In the genomic region with DNA sequence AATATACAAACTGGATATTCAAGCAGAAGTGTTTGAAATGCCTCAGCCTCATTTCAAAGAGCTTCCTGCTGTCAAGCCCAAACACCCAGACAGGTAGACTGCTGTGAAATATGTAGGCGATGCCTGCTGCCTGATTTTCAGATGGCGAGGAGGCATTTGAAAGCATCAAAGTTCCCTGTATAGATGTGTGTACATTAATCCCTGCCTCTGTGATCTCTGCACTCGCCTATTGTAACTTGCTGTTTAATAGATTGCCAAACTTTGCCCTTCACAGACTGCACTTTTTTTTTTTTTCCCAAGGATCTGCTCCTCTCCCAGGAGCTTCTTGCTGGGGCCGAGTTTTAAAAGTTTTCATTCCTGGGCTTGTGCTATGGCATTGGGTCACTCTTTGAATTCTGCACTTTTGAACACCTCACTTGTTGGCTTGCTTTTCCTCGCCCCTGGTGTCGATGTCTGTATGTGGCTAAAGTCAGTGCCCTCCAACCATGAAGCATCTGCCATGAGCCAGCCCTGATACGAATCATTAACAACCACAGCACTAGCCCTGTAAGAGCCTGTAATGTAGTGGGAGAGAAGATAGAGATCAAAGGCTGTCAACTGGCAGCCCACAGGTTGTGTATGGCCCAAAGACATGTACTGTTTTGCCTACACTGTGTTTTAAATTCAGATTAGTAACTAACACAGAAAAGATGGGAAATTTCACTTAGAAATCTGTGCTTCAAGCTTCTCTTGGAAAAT, we compare ENCODE assay signal across 1 cellular context.
A peak's percentile ranks its signal among the peaks of the same experiment; 100 is the strongest.
TF ChIP-seq lines count a peak whose summit lies in the region.

No MANE protein-coding gene starts in this region.

TF ChIP-seq in HepG2, 621 proteins besides CTCF, POLR2A, EP300 and RAD21 (continued from another document):
- TF ChIP-seq, protein P1, sequence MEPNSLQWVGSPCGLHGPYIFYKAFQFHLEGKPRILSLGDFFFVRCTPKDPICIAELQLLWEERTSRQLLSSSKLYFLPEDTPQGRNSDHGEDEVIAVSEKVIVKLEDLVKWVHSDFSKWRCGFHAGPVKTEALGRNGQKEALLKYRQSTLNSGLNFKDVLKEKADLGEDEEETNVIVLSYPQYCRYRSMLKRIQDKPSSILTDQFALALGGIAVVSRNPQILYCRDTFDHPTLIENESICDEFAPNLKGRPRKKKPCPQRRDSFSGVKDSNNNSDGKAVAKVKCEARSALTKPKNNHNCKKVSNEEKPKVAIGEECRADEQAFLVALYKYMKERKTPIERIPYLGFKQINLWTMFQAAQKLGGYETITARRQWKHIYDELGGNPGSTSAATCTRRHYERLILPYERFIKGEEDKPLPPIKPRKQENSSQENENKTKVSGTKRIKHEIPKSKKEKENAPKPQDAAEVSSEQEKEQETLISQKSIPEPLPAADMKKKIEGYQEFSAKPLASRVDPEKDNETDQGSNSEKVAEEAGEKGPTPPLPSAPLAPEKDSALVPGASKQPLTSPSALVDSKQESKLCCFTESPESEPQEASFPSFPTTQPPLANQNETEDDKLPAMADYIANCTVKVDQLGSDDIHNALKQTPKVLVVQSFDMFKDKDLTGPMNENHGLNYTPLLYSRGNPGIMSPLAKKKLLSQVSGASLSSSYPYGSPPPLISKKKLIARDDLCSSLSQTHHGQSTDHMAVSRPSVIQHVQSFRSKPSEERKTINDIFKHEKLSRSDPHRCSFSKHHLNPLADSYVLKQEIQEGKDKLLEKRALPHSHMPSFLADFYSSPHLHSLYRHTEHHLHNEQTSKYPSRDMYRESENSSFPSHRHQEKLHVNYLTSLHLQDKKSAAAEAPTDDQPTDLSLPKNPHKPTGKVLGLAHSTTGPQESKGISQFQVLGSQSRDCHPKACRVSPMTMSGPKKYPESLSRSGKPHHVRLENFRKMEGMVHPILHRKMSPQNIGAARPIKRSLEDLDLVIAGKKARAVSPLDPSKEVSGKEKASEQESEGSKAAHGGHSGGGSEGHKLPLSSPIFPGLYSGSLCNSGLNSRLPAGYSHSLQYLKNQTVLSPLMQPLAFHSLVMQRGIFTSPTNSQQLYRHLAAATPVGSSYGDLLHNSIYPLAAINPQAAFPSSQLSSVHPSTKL (CRISPR knock-in tag; IDR thresholded peaks at IDR 0.05) = 0 out of 2 replicates have a peak, but pooled peaks have one; percentile 14
- TF ChIP-seq, protein P2, sequence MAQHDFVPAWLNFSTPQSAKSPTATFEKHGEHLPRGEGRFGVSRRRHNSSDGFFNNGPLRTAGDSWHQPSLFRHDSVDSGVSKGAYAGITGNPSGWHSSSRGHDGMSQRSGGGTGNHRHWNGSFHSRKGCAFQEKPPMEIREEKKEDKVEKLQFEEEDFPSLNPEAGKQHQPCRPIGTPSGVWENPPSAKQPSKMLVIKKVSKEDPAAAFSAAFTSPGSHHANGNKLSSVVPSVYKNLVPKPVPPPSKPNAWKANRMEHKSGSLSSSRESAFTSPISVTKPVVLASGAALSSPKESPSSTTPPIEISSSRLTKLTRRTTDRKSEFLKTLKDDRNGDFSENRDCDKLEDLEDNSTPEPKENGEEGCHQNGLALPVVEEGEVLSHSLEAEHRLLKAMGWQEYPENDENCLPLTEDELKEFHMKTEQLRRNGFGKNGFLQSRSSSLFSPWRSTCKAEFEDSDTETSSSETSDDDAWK (CRISPR knock-in tag; IDR thresholded peaks at IDR 0.05) = no peak
- TF ChIP-seq, protein P3, sequence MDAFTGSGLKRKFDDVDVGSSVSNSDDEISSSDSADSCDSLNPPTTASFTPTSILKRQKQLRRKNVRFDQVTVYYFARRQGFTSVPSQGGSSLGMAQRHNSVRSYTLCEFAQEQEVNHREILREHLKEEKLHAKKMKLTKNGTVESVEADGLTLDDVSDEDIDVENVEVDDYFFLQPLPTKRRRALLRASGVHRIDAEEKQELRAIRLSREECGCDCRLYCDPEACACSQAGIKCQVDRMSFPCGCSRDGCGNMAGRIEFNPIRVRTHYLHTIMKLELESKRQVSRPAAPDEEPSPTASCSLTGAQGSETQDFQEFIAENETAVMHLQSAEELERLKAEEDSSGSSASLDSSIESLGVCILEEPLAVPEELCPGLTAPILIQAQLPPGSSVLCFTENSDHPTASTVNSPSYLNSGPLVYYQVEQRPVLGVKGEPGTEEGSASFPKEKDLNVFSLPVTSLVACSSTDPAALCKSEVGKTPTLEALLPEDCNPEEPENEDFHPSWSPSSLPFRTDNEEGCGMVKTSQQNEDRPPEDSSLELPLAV (CRISPR knock-in tag; conservative IDR thresholded peaks at IDR 0.05; ENCODE audit: low read depth) = no peak
- TF ChIP-seq, protein P4, sequence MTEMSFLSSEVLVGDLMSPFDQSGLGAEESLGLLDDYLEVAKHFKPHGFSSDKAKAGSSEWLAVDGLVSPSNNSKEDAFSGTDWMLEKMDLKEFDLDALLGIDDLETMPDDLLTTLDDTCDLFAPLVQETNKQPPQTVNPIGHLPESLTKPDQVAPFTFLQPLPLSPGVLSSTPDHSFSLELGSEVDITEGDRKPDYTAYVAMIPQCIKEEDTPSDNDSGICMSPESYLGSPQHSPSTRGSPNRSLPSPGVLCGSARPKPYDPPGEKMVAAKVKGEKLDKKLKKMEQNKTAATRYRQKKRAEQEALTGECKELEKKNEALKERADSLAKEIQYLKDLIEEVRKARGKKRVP (CRISPR knock-in tag; IDR thresholded peaks at IDR 0.05) = no peak
- TF ChIP-seq PITX1 (CRISPR knock-in tag; IDR thresholded peaks at IDR 0.05) = peak; percentile 55; the same call in 1 of the 2 replicates
- TF ChIP-seq BRCA1 (CRISPR knock-in tag; IDR thresholded peaks at IDR 0.05) = no peak
- TF ChIP-seq ZNF292 (CRISPR knock-in tag; IDR thresholded peaks at IDR 0.05; ENCODE audit: borderline replicate concordance, low read depth) = 0 out of 2 replicates have a peak, but pooled peaks have one; percentile 64
- peak; percentile 31; the same call in 1 of the 2 replicates for TF ChIP-seq ZBTB20 (CRISPR knock-in tag; IDR thresholded peaks at IDR 0.05; ENCODE audit: borderline replicate concordance, low read depth)
- no peak for TF ChIP-seq ZNF501 (CRISPR knock-in tag; IDR thresholded peaks at IDR 0.05)
- TF ChIP-seq SOX6 (IDR thresholded peaks at IDR 0.05) = no peak
- TF ChIP-seq SOX6 (CRISPR knock-in tag; IDR thresholded peaks at IDR 0.05) = peak; percentile 39; the same call in 1 of the 2 replicates
- TF ChIP-seq, protein P5, sequence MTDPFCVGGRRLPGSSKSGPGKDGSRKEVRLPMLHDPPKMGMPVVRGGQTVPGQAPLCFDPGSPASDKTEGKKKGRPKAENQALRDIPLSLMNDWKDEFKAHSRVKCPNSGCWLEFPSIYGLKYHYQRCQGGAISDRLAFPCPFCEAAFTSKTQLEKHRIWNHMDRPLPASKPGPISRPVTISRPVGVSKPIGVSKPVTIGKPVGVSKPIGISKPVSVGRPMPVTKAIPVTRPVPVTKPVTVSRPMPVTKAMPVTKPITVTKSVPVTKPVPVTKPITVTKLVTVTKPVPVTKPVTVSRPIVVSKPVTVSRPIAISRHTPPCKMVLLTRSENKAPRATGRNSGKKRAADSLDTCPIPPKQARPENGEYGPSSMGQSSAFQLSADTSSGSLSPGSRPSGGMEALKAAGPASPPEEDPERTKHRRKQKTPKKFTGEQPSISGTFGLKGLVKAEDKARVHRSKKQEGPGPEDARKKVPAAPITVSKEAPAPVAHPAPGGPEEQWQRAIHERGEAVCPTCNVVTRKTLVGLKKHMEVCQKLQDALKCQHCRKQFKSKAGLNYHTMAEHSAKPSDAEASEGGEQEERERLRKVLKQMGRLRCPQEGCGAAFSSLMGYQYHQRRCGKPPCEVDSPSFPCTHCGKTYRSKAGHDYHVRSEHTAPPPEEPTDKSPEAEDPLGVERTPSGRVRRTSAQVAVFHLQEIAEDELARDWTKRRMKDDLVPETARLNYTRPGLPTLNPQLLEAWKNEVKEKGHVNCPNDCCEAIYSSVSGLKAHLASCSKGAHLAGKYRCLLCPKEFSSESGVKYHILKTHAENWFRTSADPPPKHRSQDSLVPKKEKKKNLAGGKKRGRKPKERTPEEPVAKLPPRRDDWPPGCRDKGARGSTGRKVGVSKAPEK (CRISPR knock-in tag; IDR thresholded peaks at IDR 0.05; ENCODE audit: borderline replicate concordance) = no peak
- peak; percentile 51 for TF ChIP-seq TCF7 (IDR thresholded peaks at IDR 0.05; ENCODE audit: low read depth)
- TF ChIP-seq CEBPG (CRISPR knock-in tag; IDR thresholded peaks at IDR 0.05) = peak; percentile 16; the same call in 1 of the 2 replicates
- TF ChIP-seq PAWR (CRISPR knock-in tag; IDR thresholded peaks at IDR 0.05; ENCODE audit: borderline replicate concordance) = no peak
- peak; percentile 32; the same call in 1 of the 2 replicates for TF ChIP-seq FOXA3 (CRISPR knock-in tag; IDR thresholded peaks at IDR 0.05)
- TF ChIP-seq ZNF362 (CRISPR knock-in tag; IDR thresholded peaks at IDR 0.05; ENCODE audit: borderline replicate concordance) = peak; percentile 87
- no peak for TF ChIP-seq MEF2D (CRISPR knock-in tag; IDR thresholded peaks at IDR 0.05)
TF ChIP-seq in HepG2: peak in this region for 15.
